ENCODE assay signal across 25 cellular contexts in genomic region chr11:3192511-3193372, GRCh38. TPM values are rescaled to one million over a fixed set of nuclear protein-coding genes. Genes with fewer than 3 reads are reported as not detected.
DNase-seq lines count a peak whose midpoint lies in the region; ATAC-seq and TF ChIP-seq lines count a peak whose summit lies in the region.
"Had no signal": no experiment of that assay in that cellular context is flagged by ENCODE, and none has a peak within 500 bp of the region (broad histone marks: within the 10 kb centered on the region; RNA-seq: fewer than 3 reads in every experiment).

No MANE protein-coding gene starts in this region.

- H3K36me3 Mint-ChIP-seq in natural killer cell (no peaks in the 10 kb centered on the region), endodermal cell (ENCODE audit: low read depth) (no peaks in the 10 kb centered on the region)
- H3K36me3 Mint-ChIP-seq in natural killer cell treated with Interleukin-12 subunit alpha and Interleukin-12 subunit beta and Interleukin-15 and Interleukin-18, amount 100 ng/mL, for 72 hours: no peaks in the 10 kb centered on the region
- no peaks in the 10 kb centered on the region for H3K36me3 Mint-ChIP-seq in activated CD4-positive, alpha-beta T cell treated with anti-CD3 and anti-CD28 coated beads, Interleukin-2, amount 10 ng/mL, durations not matched to agents 7 days and 5 days (ENCODE audit: low read depth)
- H3K36me3 Mint-ChIP-seq: CD8-positive, alpha-beta T cell had no signal

- intact Hi-C loops in natural killer cell (cut with micrococcal nuclease): no loop called here

- H3K4me1 ChIP-seq in endodermal cell (ENCODE audit: control insufficient read depth, insufficient read depth, low read length): no peaks in the 10 kb centered on the region
- H3K4me1 ChIP-seq in osteoblast (ENCODE audit: insufficient read depth, low read length): no peaks in the 10 kb centered on the region

- H3K9me3 ChIP-seq in endodermal cell (ENCODE audit: control insufficient read depth, low read length) (no peaks in the 10 kb centered on the region), osteoblast (ENCODE audit: low read depth, low read length) (no peaks in the 10 kb centered on the region)
- H3K9me3 ChIP-seq: BLaER1 treated with 17β-estradiol and CSF1 and Interleukin-3, amounts not matched to agents 10 nM and 100 nM; SK-N-SH had no signal

- H3K36me3 ChIP-seq in endodermal cell (ENCODE audit: control insufficient read depth, insufficient read depth, low read length): no peaks in the 10 kb centered on the region
- H3K36me3 ChIP-seq in osteoblast (ENCODE audit: insufficient read depth, low read length): no peaks in the 10 kb centered on the region
- H3K36me3 ChIP-seq: BLaER1 treated with 17β-estradiol and CSF1 and Interleukin-3, amounts not matched to agents 10 nM and 100 nM had no signal

- no peaks in the 10 kb centered on the region for H3K79me2 ChIP-seq in osteoblast (ENCODE audit: insufficient read depth, low read length)

- ATAC-seq in natural killer cell (no peak), HG03097 (IDR thresholded peaks at IDR 0.05; ENCODE audit: low FRiP score, unreplicated experiment) (no peak), GM19455 (IDR thresholded peaks at IDR 0.05; ENCODE audit: unreplicated experiment) (no peak)
- ATAC-seq in natural killer cell treated with Interleukin-12 subunit alpha and Interleukin-12 subunit beta and Interleukin-15 and Interleukin-18, amount 100 ng/mL, for 72 hours: no peak
- ATAC-seq: CD8-positive, alpha-beta T cell had no signal

- H3K9me3 Mint-ChIP-seq in natural killer cell (no peaks in the 10 kb centered on the region), endodermal cell (peaks cover 4% of the 10 kb centered on the region)
- H3K9me3 Mint-ChIP-seq in natural killer cell treated with Interleukin-12 subunit alpha and Interleukin-12 subunit beta and Interleukin-15 and Interleukin-18, amount 100 ng/mL, for 72 hours: no peaks in the 10 kb centered on the region
- no peaks in the 10 kb centered on the region for H3K9me3 Mint-ChIP-seq in activated CD4-positive, alpha-beta T cell treated with anti-CD3 and anti-CD28 coated beads, Interleukin-2, amount 10 ng/mL, durations not matched to agents 7 days and 5 days
- H3K9me3 Mint-ChIP-seq: CD8-positive, alpha-beta T cell had no signal

- H3K9ac ChIP-seq in endodermal cell (ENCODE audit: extremely low read depth, low read length, poor library complexity, severe bottlenecking): no peak overlapping the region
- H3K9ac ChIP-seq: BLaER1 treated with 17β-estradiol and CSF1 and Interleukin-3, amounts not matched to agents 10 nM and 100 nM; SK-N-SH had no signal

- H3K27me3 ChIP-seq in endodermal cell (ENCODE audit: control insufficient read depth, insufficient read depth, low read length, poor library complexity, severe bottlenecking): peaks cover 7% of the 10 kb centered on the region
- H3K27me3 ChIP-seq in osteoblast (ENCODE audit: insufficient read depth, low read length): peaks cover 5% of the 10 kb centered on the region
- H3K27me3 ChIP-seq: BLaER1 treated with 17β-estradiol and CSF1 and Interleukin-3, amounts not matched to agents 10 nM and 100 nM had no signal

- H3K27ac ChIP-seq in endodermal cell (ENCODE audit: low read depth, low read length): no peak overlapping the region
- no peak overlapping the region for H3K27ac ChIP-seq in osteoblast (ENCODE audit: low read depth, low read length)
- H3K27ac ChIP-seq: BLaER1 treated with 17β-estradiol and CSF1 and Interleukin-3, amounts not matched to agents 10 nM and 100 nM had no signal

- H3K4me2 ChIP-seq in osteoblast (ENCODE audit: insufficient read depth, low read length): no peak overlapping the region
- H3K4me2 ChIP-seq: SK-N-SH had no signal

- H2AFZ ChIP-seq in osteoblast (ENCODE audit: low read length): no peak overlapping the region

- H3K4me3 Mint-ChIP-seq in natural killer cell (no peak overlapping the region), endodermal cell (no peak overlapping the region)
- no peak overlapping the region for H3K4me3 Mint-ChIP-seq in natural killer cell treated with Interleukin-12 subunit alpha and Interleukin-12 subunit beta and Interleukin-15 and Interleukin-18, amount 100 ng/mL, for 72 hours
- H3K4me3 Mint-ChIP-seq in activated CD4-positive, alpha-beta T cell treated with anti-CD3 and anti-CD28 coated beads, Interleukin-2, amount 10 ng/mL, durations not matched to agents 7 days and 5 days: no peak overlapping the region
- H3K4me3 Mint-ChIP-seq: CD8-positive, alpha-beta T cell had no signal

- 90 to 91% methylated on average over 8 to 14 of the region's 14 CpGs for WGBS in endodermal cell (ENCODE audit: insufficient coverage in 1 of 2, insufficient read length in 1 of 2), 2 experiments

- H3K4me1 Mint-ChIP-seq in natural killer cell: no peaks in the 10 kb centered on the region
- peaks cover 0 to 2% of the 10 kb centered on the region in 2 donors for H3K4me1 Mint-ChIP-seq in natural killer cell treated with Interleukin-12 subunit alpha and Interleukin-12 subunit beta and Interleukin-15 and Interleukin-18, amount 100 ng/mL, for 72 hours (ENCODE audit: low read depth in 2 of 2)
- peaks cover 4% of the 10 kb centered on the region for H3K4me1 Mint-ChIP-seq in endodermal cell
- no peaks in the 10 kb centered on the region for H3K4me1 Mint-ChIP-seq in activated CD4-positive, alpha-beta T cell treated with anti-CD3 and anti-CD28 coated beads, Interleukin-2, amount 10 ng/mL, durations not matched to agents 7 days and 5 days

- H3K27me3 Mint-ChIP-seq in natural killer cell (ENCODE audit: low read depth in 2 of 2) (peaks cover 0 to 10% of the 10 kb centered on the region in 2 donors), endodermal cell (ENCODE audit: insufficient read depth) (peaks cover 61% of the 10 kb centered on the region)
- H3K27me3 Mint-ChIP-seq in natural killer cell treated with Interleukin-12 subunit alpha and Interleukin-12 subunit beta and Interleukin-15 and Interleukin-18, amount 100 ng/mL, for 72 hours: peaks cover 0 to 2% of the 10 kb centered on the region in 2 donors
- no peaks in the 10 kb centered on the region for H3K27me3 Mint-ChIP-seq in activated CD4-positive, alpha-beta T cell treated with anti-CD3 and anti-CD28 coated beads, Interleukin-2, amount 10 ng/mL, durations not matched to agents 7 days and 5 days

- no peaks in the 10 kb centered on the region for H4K20me1 ChIP-seq in osteoblast (ENCODE audit: insufficient read depth, low read length)

- peak; percentile 4 for DNase-seq in natural killer cell
- no peak for DNase-seq in natural killer cell treated with Interleukin-12 subunit alpha and Interleukin-12 subunit beta and Interleukin-15 and Interleukin-18, amount 100 ng/mL, for 72 hours (ENCODE audit: low spot score)
- peak; percentile 48 for DNase-seq in endodermal cell
- peak; percentile 85 for DNase-seq in osteoblast (ENCODE audit: insufficient read length, low spot score, missing footprints)
- no peak for DNase-seq in activated CD4-positive, alpha-beta T cell treated with anti-CD3 and anti-CD28 coated beads, Interleukin-2, amount 10 ng/mL, durations not matched to agents 7 days and 5 days
- no peak for DNase-seq in AML-193 (lab: John Stamatoyannopoulos, UW)
- DNase-seq: Calu3; CD8-positive, alpha-beta T cell; DMS53; EL; MM.1S; NCI-H1092; NCI-H146; NCI-H2029 treated with DMSO at 0.1 percent for 48 hours; NCI-H446 treated with DMSO at 0.1 percent for 48 hours; NCI-H748 treated with DMSO at 0.1 percent for 48 hours; SHP77 treated with DMSO at 0.1 percent for 48 hours; SK-N-SH had no signal

- H3K27ac Mint-ChIP-seq in natural killer cell: no peak overlapping the region
- H3K27ac Mint-ChIP-seq in natural killer cell treated with Interleukin-12 subunit alpha and Interleukin-12 subunit beta and Interleukin-15 and Interleukin-18, amount 100 ng/mL, for 72 hours: no peak overlapping the region
- no peak overlapping the region for H3K27ac Mint-ChIP-seq in endodermal cell
- no peak overlapping the region for H3K27ac Mint-ChIP-seq in activated CD4-positive, alpha-beta T cell treated with anti-CD3 and anti-CD28 coated beads, Interleukin-2, amount 10 ng/mL, durations not matched to agents 7 days and 5 days
- H3K27ac Mint-ChIP-seq: CD8-positive, alpha-beta T cell had no signal

- TF ChIP-seq CTCF in natural killer cell (IDR thresholded peaks at IDR 0.05) (no peak), endodermal cell (conservative IDR thresholded peaks at IDR 0.05) (no peak), osteoblast (IDR thresholded peaks at IDR 0.05; ENCODE audit: extremely low read depth, low read depth, low read length) (no peak)

- CTCF ChIA-PET in activated CD4-positive, alpha-beta T cell treated with anti-CD3 and anti-CD28 coated beads, Interleukin-2, amount 10 ng/mL, durations not matched to agents 7 days and 5 days (lab: Charles Lee): interaction anchor here (1.6 kb wide), 1 partner anchor 11 kb away, joined by 3 read pairs; no protein-coding TSS in a partner anchor

- POLR2A ChIA-PET in activated CD4-positive, alpha-beta T cell treated with anti-CD3 and anti-CD28 coated beads, Interleukin-2, amount 10 ng/mL, durations not matched to agents 7 days and 5 days (lab: Charles Lee): no interaction called here

- no peak overlapping the region for H3K4me3 ChIP-seq in endodermal cell (ENCODE audit: low read length)
- H3K4me3 ChIP-seq in osteoblast (ENCODE audit: insufficient read depth, low read length): no peak overlapping the region
- H3K4me3 ChIP-seq: BLaER1 treated with 17β-estradiol and CSF1 and Interleukin-3, amounts not matched to agents 10 nM and 100 nM had no signal

RNA-seq across cellular contexts. Expression of gene MRGPRG, which starts 25.9 kb away (rescaled TPM):
- not detected for total RNA-seq in natural killer cell
- total RNA-seq in natural killer cell treated with Interleukin-12 subunit alpha and Interleukin-12 subunit beta and Interleukin-15 and Interleukin-18, amount 100 ng/mL, for 72 hours: not detected
- total RNA-seq in endodermal cell: not detected
- not detected for polyA plus RNA-seq in endodermal cell (2013, experiment 1 of 2)
- not detected for polyA plus RNA-seq in endodermal cell (2013, experiment 2 of 2)
- not detected in 2 replicates for total RNA-seq in osteoblast
- not detected for total RNA-seq in activated CD4-positive, alpha-beta T cell treated with anti-CD3 and anti-CD28 coated beads, Interleukin-2, amount 10 ng/mL, durations not matched to agents 7 days and 5 days
- total RNA-seq: A673; Calu3; CD8-positive, alpha-beta T cell; H7; LHCN-M2; RPMI7951 had no signal
- polyA plus RNA-seq: SK-N-SH had no signal

RNA-seq across cellular contexts. Expression of gene OSBPL5, which starts 27.6 kb away (rescaled TPM):
- total RNA-seq in natural killer cell: 100 to 1,000 TPM; 375 to 522 (median 377) TPM
- 10 to 100 TPM; 58.3 to 74.6 TPM for total RNA-seq in natural killer cell treated with Interleukin-12 subunit alpha and Interleukin-12 subunit beta and Interleukin-15 and Interleukin-18, amount 100 ng/mL, for 72 hours
- total RNA-seq in endodermal cell: 1 to 10 TPM; 1.2 to 4.8 TPM
- polyA plus RNA-seq in endodermal cell (2013, experiment 1 of 2): 15.4 TPM
- polyA plus RNA-seq in endodermal cell (2013, experiment 2 of 2): 16.4 TPM
- 46.0 and 49.9 TPM in 2 replicates for total RNA-seq in osteoblast
- total RNA-seq in activated CD4-positive, alpha-beta T cell treated with anti-CD3 and anti-CD28 coated beads, Interleukin-2, amount 10 ng/mL, durations not matched to agents 7 days and 5 days: 10 to 100 TPM in 1 of 2 experiments, 1 to 10 TPM in 1; 9.6 to 12.0 TPM

RNA-seq across cellular contexts. Expression of gene MRGPRE, which starts 39.5 kb away (rescaled TPM):
- total RNA-seq in natural killer cell (not detected), endodermal cell (not detected), osteoblast (under 0.01 TPM in 1 of 2 replicates, not detected in the other)
- not detected for total RNA-seq in natural killer cell treated with Interleukin-12 subunit alpha and Interleukin-12 subunit beta and Interleukin-15 and Interleukin-18, amount 100 ng/mL, for 72 hours
- polyA plus RNA-seq in endodermal cell (2013, experiment 1 of 2): not detected
- not detected for polyA plus RNA-seq in endodermal cell (2013, experiment 2 of 2)
- not detected for total RNA-seq in activated CD4-positive, alpha-beta T cell treated with anti-CD3 and anti-CD28 coated beads, Interleukin-2, amount 10 ng/mL, durations not matched to agents 7 days and 5 days
- total RNA-seq: A673; Calu3; CD8-positive, alpha-beta T cell; H7; LHCN-M2; RPMI7951 had no signal
- polyA plus RNA-seq: SK-N-SH had no signal

Comparison
In these comparisons a context has a peak if more than half of its experiments do, and no peak if none do; other contexts are left out.
1. DNase-seq: peak in natural killer cell (single experiment), endodermal cell (single experiment) and osteoblast (single experiment); none in natural killer cell treated with Interleukin-12 subunit alpha and Interleukin-12 subunit beta and Interleukin-15 and Interleukin-18, amount 100 ng/mL, for 72 hours (single experiment), activated CD4-positive, alpha-beta T cell treated with anti-CD3 and anti-CD28 coated beads, Interleukin-2, amount 10 ng/mL, durations not matched to agents 7 days and 5 days (single experiment) and AML-193 (0 of 2).